In the genomic region with DNA sequence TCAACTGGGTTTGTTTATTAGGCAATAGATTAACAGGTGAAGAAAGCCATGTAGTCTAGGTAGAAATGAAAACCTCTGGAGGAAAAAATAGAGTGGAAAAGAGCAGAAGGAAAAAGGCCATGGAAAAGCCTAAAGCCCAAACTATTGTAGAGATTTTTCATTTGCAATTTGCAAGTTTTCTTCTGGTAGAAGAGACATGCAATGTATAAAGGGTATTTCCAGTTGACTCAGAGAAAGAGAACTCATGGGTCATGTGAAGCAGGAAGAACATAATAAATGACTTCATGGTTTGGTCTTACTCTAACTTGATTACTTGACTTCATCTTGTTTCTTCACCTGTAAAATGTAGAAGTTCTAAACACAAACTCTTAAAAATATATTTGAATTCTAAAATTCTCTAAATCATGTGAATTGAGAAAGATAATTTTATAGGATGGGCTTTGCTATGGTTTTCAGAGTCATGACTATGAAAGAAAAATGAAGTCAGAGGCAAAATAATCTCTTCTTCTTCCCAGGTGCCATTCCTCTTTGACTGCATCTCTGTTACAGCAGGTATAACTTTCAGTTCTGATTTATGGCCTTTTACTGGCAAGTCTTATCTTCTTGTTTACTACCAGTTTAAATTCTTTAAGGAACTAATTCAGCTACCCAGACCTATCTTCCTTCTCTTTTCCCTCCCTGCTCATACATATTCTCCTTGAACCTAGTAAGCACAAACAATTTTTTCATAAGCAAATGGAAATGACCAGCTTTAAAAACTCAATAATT, we compare ENCODE assay signal across 9 cellular contexts. TPM values are rescaled to one million over a fixed set of nuclear protein-coding genes. Genes with fewer than 3 reads are reported as not detected.
DNase-seq lines count a peak whose midpoint lies in the region; ATAC-seq and TF ChIP-seq lines count a peak whose summit lies in the region.
"Had no signal": no experiment of that assay in that cellular context is flagged by ENCODE, and none has a peak within 500 bp of the region (broad histone marks: within the 10 kb centered on the region; RNA-seq: fewer than 3 reads in every experiment).

No MANE protein-coding gene starts in this region.

- no peaks in the 10 kb centered on the region for H3K36me3 ChIP-seq in body of pancreas (replicated peaks in 1 of 2; ENCODE audit: insufficient read depth in 1 of 2, low read depth in 2 of 2)

- no peak for TF ChIP-seq POLR2A in body of pancreas (IDR thresholded peaks at IDR 0.05)

- peaks cover 27% of the 10 kb centered on the region for H3K4me1 ChIP-seq in body of pancreas

- peak overlapping the region; percentile 35 for H3K4me3 Mint-ChIP-seq in natural killer cell treated with Interleukin-12 subunit alpha and Interleukin-12 subunit beta and Interleukin-15 and Interleukin-18, amount 100 ng/mL, for 72 hours
- no peak overlapping the region for H3K4me3 Mint-ChIP-seq in natural killer cell

- H3K4me3 ChIP-seq in astrocyte of the spinal cord (ENCODE audit: low read depth, low read length): no peak overlapping the region
- H3K4me3 ChIP-seq in body of pancreas: no peak overlapping the region

- peak; percentile 63 to 69 for ATAC-seq in natural killer cell treated with Interleukin-12 subunit alpha and Interleukin-12 subunit beta and Interleukin-15 and Interleukin-18, amount 100 ng/mL, for 72 hours
- ATAC-seq in natural killer cell: no peak
- ATAC-seq in HG03045 (IDR thresholded peaks at IDR 0.05; ENCODE audit: unreplicated experiment): peak; percentile 82
- no peak for ATAC-seq in body of pancreas

- peaks cover 6 to 16% of the 10 kb centered on the region in 2 donors for H3K27me3 Mint-ChIP-seq in natural killer cell treated with Interleukin-12 subunit alpha and Interleukin-12 subunit beta and Interleukin-15 and Interleukin-18, amount 100 ng/mL, for 72 hours
- peaks cover 0 to 3% of the 10 kb centered on the region in 2 donors for H3K27me3 Mint-ChIP-seq in natural killer cell (ENCODE audit: low read depth in 2 of 2)

- in situ Hi-C loops in astrocyte of the spinal cord (cut with HindIII; ENCODE audit: low sequenced_read_pairs): no loop called here

- intact Hi-C loops in natural killer cell (cut with micrococcal nuclease) (no loop called here), body of pancreas (cut with DNase I) (no loop called here)

- no peaks in the 10 kb centered on the region for H3K9me3 Mint-ChIP-seq in natural killer cell treated with Interleukin-12 subunit alpha and Interleukin-12 subunit beta and Interleukin-15 and Interleukin-18, amount 100 ng/mL, for 72 hours
- H3K9me3 Mint-ChIP-seq in natural killer cell: no peaks in the 10 kb centered on the region

- H3K27ac ChIP-seq in body of pancreas: no peak overlapping the region

- TF ChIP-seq CTCF in natural killer cell (IDR thresholded peaks at IDR 0.05): no peak
- no peak for TF ChIP-seq CTCF in astrocyte of the spinal cord (IDR thresholded peaks at IDR 0.05; ENCODE audit: low read depth, low read length)
- no peak for TF ChIP-seq CTCF in body of pancreas (IDR thresholded peaks at IDR 0.05)

- H3K27ac Mint-ChIP-seq in natural killer cell treated with Interleukin-12 subunit alpha and Interleukin-12 subunit beta and Interleukin-15 and Interleukin-18, amount 100 ng/mL, for 72 hours: peak overlapping the region; percentile 39 to 81
- no peak overlapping the region for H3K27ac Mint-ChIP-seq in natural killer cell

- H3K27me3 ChIP-seq in body of pancreas: no peaks in the 10 kb centered on the region

- H3K4me1 Mint-ChIP-seq in natural killer cell treated with Interleukin-12 subunit alpha and Interleukin-12 subunit beta and Interleukin-15 and Interleukin-18, amount 100 ng/mL, for 72 hours (ENCODE audit: low read depth in 2 of 2): peaks cover 11 to 13% of the 10 kb centered on the region in 2 donors
- H3K4me1 Mint-ChIP-seq in natural killer cell: no peaks in the 10 kb centered on the region

- no peaks in the 10 kb centered on the region for H3K36me3 Mint-ChIP-seq in natural killer cell treated with Interleukin-12 subunit alpha and Interleukin-12 subunit beta and Interleukin-15 and Interleukin-18, amount 100 ng/mL, for 72 hours
- H3K36me3 Mint-ChIP-seq in natural killer cell: no peaks in the 10 kb centered on the region

- no peak for DNase-seq in natural killer cell treated with Interleukin-12 subunit alpha and Interleukin-12 subunit beta and Interleukin-15 and Interleukin-18, amount 100 ng/mL, for 72 hours (ENCODE audit: low spot score)
- DNase-seq in natural killer cell (no peak), astrocyte of the spinal cord (ENCODE audit: low read depth, low spot score) (peak; percentile 67), NK-92 (lab: John Stamatoyannopoulos, UW; ENCODE audit: unreplicated experiment) (no peak), body of pancreas (no peak), C1 segment of cervical spinal cord (lab: John Stamatoyannopoulos, UW) (no peak)
- no peak for DNase-seq in activated effector memory CD4-positive, alpha-beta T cell treated with anti-CD3 and anti-CD28 coated beads, Interleukin-2, amount 50 U/mL, for 16 hours
- DNase-seq: DND-41 had no signal

- no peaks in the 10 kb centered on the region for H3K9me3 ChIP-seq in body of pancreas

RNA-seq across cellular contexts. Expression of a gene that starts 47.8 kb away (rescaled TPM):
- not detected for total RNA-seq in natural killer cell treated with Interleukin-12 subunit alpha and Interleukin-12 subunit beta and Interleukin-15 and Interleukin-18, amount 100 ng/mL, for 72 hours
- not detected for total RNA-seq in natural killer cell
- total RNA-seq in body of pancreas: not detected

Comparison
In these comparisons a context has a peak if more than half of its experiments do, and no peak if none do; other contexts are left out.
1. ATAC-seq: peak in natural killer cell treated with Interleukin-12 subunit alpha and Interleukin-12 subunit beta and Interleukin-15 and Interleukin-18, amount 100 ng/mL, for 72 hours (2 of 2) and HG03045 (single experiment); none in natural killer cell (0 of 3) and body of pancreas (single experiment).
2. H3K27ac Mint-ChIP-seq: peak in natural killer cell treated with Interleukin-12 subunit alpha and Interleukin-12 subunit beta and Interleukin-15 and Interleukin-18, amount 100 ng/mL, for 72 hours (2 of 2); none in natural killer cell (0 of 2).